In genomic region chr17:80169784-80170500, GRCh38 we compare ENCODE assay signal across 1 cellular context.
A peak's percentile ranks its signal among the peaks of the same experiment; 100 is the strongest.
TF ChIP-seq lines count a peak whose summit lies in the region.

Gene CARD14 (plus strand): TSS chr17:80170030. CDS start chr17:80181439, 11,409 bp downstream.

TF ChIP-seq in HepG2, 621 proteins besides CTCF, POLR2A, EP300 and RAD21:
- no peak for TF ChIP-seq ZFAT (CRISPR knock-in tag; conservative IDR thresholded peaks at IDR 0.05)
- no peak for TF ChIP-seq FOXM1 (CRISPR knock-in tag; IDR thresholded peaks at IDR 0.05)
- no peak for TF ChIP-seq RXRB (CRISPR knock-in tag; IDR thresholded peaks at IDR 0.05; ENCODE audit: borderline replicate concordance)
- TF ChIP-seq ZNF550 (CRISPR knock-in tag; IDR thresholded peaks at IDR 0.05; ENCODE audit: borderline replicate concordance): no peak
- TF ChIP-seq ARNT (IDR thresholded peaks at IDR 0.05): no peak
- TF ChIP-seq ZNF530 (CRISPR knock-in tag; IDR thresholded peaks at IDR 0.05; ENCODE audit: low read depth): no peak
- TF ChIP-seq ZNF331 (CRISPR knock-in tag; IDR thresholded peaks at IDR 0.05): no peak
- TF ChIP-seq ZNF768 (CRISPR knock-in tag; IDR thresholded peaks at IDR 0.05): peak; percentile 16; the same call in 1 of the 2 replicates
- TF ChIP-seq CC2D1A (CRISPR knock-in tag; IDR thresholded peaks at IDR 0.05): no peak
TF ChIP-seq in HepG2: peak in this region for 1.
